ENCODE assay signal across 8 cellular contexts in genomic region chr5:140565780-140566095, GRCh38. TPM values are rescaled to one million over a fixed set of nuclear protein-coding genes. Genes with fewer than 3 reads are reported as not detected.
DNase-seq lines count a peak whose midpoint lies in the region; ATAC-seq and TF ChIP-seq lines count a peak whose summit lies in the region.

No MANE protein-coding gene starts in this region.

- no peak overlapping the region for H2BK5ac ChIP-seq in IMR-90 (ENCODE audit: low read depth, low read length, poor library complexity, severe bottlenecking)

- H2BK20ac ChIP-seq in IMR-90 (ENCODE audit: low read depth, low read length) = no peak overlapping the region

- no peak overlapping the region for H2BK120ac ChIP-seq in IMR-90 (ENCODE audit: low read depth, low read length)

- peak overlapping the region; percentile 82 for H3K4me2 ChIP-seq in IMR-90 (ENCODE audit: low read depth, low read length)

- TF ChIP-seq RAD21 in IMR-90 (IDR thresholded peaks at IDR 0.05; ENCODE audit: low read length) = no peak

- intact Hi-C loops in IMR-90 (cut with micrococcal nuclease) = no loop called here
- intact Hi-C loops in breast epithelium (cut with DNase I; ENCODE audit: low total_unique reads) = no loop called here

- CTCF ChIA-PET in IMR-90 (lab: Yijun Ruan, JAX) = interaction anchor here (0.5 kb wide), 1 partner anchor 193 kb away, joined by 3 read pairs; no protein-coding TSS in a partner anchor

- peaks cover 27 to 54% of the 10 kb centered on the region in 2 experiments for H3K79me1 ChIP-seq in IMR-90 (ENCODE audit: low read depth in 1 of 2, low read length in 2 of 2)

- H3K4me1 ChIP-seq in IMR-90 (ENCODE audit: control insufficient read depth, insufficient read depth, low read length) (peaks cover 8% of the 10 kb centered on the region), breast epithelium (peaks cover 13 to 22% of the 10 kb centered on the region in 2 donors), muscle layer of colon (ENCODE audit: insufficient read depth, low read length) (peaks cover 45% of the 10 kb centered on the region)

- no peak overlapping the region for H3K18ac ChIP-seq in IMR-90 (ENCODE audit: low read depth, low read length)

- 0 out of 2 replicates have a peak overlapping the region, but pooled peaks have one; percentile 89 for H3K9ac ChIP-seq in IMR-90 (ENCODE audit: low read depth, low read length)
- H3K9ac ChIP-seq in muscle layer of colon (ENCODE audit: low read length) = no peak overlapping the region

- H3K27me3 ChIP-seq in IMR-90 (ENCODE audit: control insufficient read depth, insufficient read depth, low read length) (no peaks in the 10 kb centered on the region), breast epithelium (no peaks in the 10 kb centered on the region), muscle layer of colon (ENCODE audit: control insufficient read depth in 1 of 2, insufficient read depth in 2 of 2, low read length in 2 of 2) (no peaks in the 10 kb centered on the region)

- H3K9me3 ChIP-seq in IMR-90 (ENCODE audit: control insufficient read depth, insufficient read depth, low read length) (no peaks in the 10 kb centered on the region), breast epithelium (no peaks in the 10 kb centered on the region), muscle layer of colon (ENCODE audit: low read length) (no peaks in the 10 kb centered on the region)

- no peak overlapping the region for H3K56ac ChIP-seq in IMR-90 (ENCODE audit: extremely low read depth, insufficient read depth, low read length)

- H3K27ac ChIP-seq in IMR-90 (ENCODE audit: insufficient read depth, low read length) (no peak overlapping the region), breast epithelium (peak overlapping the region; percentile 94 to 95), muscle layer of colon (ENCODE audit: low read depth, low read length) (no peak overlapping the region)

- TF ChIP-seq CTCF in AG09309 (IDR thresholded peaks at IDR 0.05; ENCODE audit: control insufficient read depth, insufficient read depth, low read depth, low read length, missing control alignments) = no peak
- TF ChIP-seq CTCF in IMR-90 (conservative IDR thresholded peaks at IDR 0.05; ENCODE audit: low read depth, low read length) = no peak
- TF ChIP-seq CTCF in breast epithelium (IDR thresholded peaks at IDR 0.05) = no peak

- ATAC-seq in IMR-90 (ENCODE audit: low read depth) = no peak
- ATAC-seq in HG03521 (IDR thresholded peaks at IDR 0.05; ENCODE audit: unreplicated experiment) = no peak

- H4K91ac ChIP-seq in IMR-90 (ENCODE audit: insufficient read depth, low read depth, low read length) = no peak overlapping the region

- peak overlapping the region; percentile 91; the same call in 1 of the 2 replicates for H3K4ac ChIP-seq in IMR-90 (ENCODE audit: low read depth, low read length)

- peak overlapping the region; percentile 78 for H3K4me3 ChIP-seq in AG09309 (ENCODE audit: control insufficient read depth, low read depth, low read length)
- peak overlapping the region; percentile 82; the same call in 1 of the 2 replicates for H3K4me3 ChIP-seq in IMR-90 (ENCODE audit: insufficient read depth, low read depth, low read length)
- peak overlapping the region in 2 of 3 donors; percentile 70 to 75 for H3K4me3 ChIP-seq in breast epithelium
- H3K4me3 ChIP-seq in muscle layer of colon (ENCODE audit: low read depth in 1 of 2, low read length in 2 of 2) = peak overlapping the region; percentile 53 to 94

- BruUV-seq in IMR-90 (replicated peaks; lab: Mats Ljungman, UMichigan) = no TSS peak

- H3K14ac ChIP-seq in IMR-90 (replicated peaks; ENCODE audit: low read depth, low read length) = no peak overlapping the region

- TF ChIP-seq POLR2A in IMR-90 (IDR thresholded peaks at IDR 0.05; ENCODE audit: low read depth, low read length) (no peak), breast epithelium (IDR thresholded peaks at IDR 0.05) (no peak)

- H3K36me3 ChIP-seq in IMR-90 (ENCODE audit: control insufficient read depth, insufficient read depth, low read length) = peaks cover 31% of the 10 kb centered on the region
- H3K36me3 ChIP-seq in breast epithelium = no peaks in the 10 kb centered on the region
- H3K36me3 ChIP-seq in muscle layer of colon (ENCODE audit: insufficient read depth, low read length) = peaks cover 48% of the 10 kb centered on the region

- DNase-seq in AG09309 (ENCODE audit: low read depth) (no peak), IMR-90 (no peak), breast epithelium (ENCODE audit: low spot score in 2 of 2) (no peak), NCI-H526 (lab: John Stamatoyannopoulos, UW) (no peak)
- no peak for DNase-seq in stimulated activated CD8-positive, alpha-beta memory T cell treated with anti-CD3 and anti-CD28 coated beads, Interleukin-4, amount 100 ng/mL, for 48 hours
- DNase-seq in NK-92 treated with Interleukin-12 subunit alpha and Interleukin-12 subunit beta, amount 100 ng/mL, for 24 hours (lab: John Stamatoyannopoulos, UW) = no peak

- no peak overlapping the region; a peak in 1 of 4 replicates for H4K8ac ChIP-seq in IMR-90 (ENCODE audit: low read depth in 2 of 2, low read length in 2 of 2)

- in situ Hi-C loops in IMR-90 (cut with MboI; ENCODE audit: low sequenced_read_pairs) = no loop called here

- WGBS in IMR-90 (ENCODE audit: extremely low coverage in 2 of 2, insufficient read length in 1 of 2), 2 experiments = no CpG with 5 or more reads among the region's 4 CpGs

- H2AK5ac ChIP-seq in IMR-90 (ENCODE audit: low read depth, low read length) = peak overlapping the region; percentile 79; the same call in 1 of the 2 replicates

- H2AFZ ChIP-seq in IMR-90 (replicated peaks; ENCODE audit: low read length, poor library complexity) = no peak overlapping the region

- H3K9me1 ChIP-seq in IMR-90 (ENCODE audit: insufficient read depth, low read length) = peaks cover 17% of the 10 kb centered on the region

- H2AK9ac ChIP-seq in IMR-90 (replicated peaks; ENCODE audit: low read depth, low read length, poor library complexity) = peak overlapping the region; percentile 33

- no peak overlapping the region for H2BK15ac ChIP-seq in IMR-90 (ENCODE audit: low read depth, low read length)

- dilution Hi-C loops in IMR-90 (cut with HindIII; ENCODE audit: low sequenced_read_pairs, unreplicated experiment) = no loop called here

- POLR2A ChIA-PET in IMR-90 (lab: Charles Lee; ENCODE audit: unreplicated experiment) = interaction anchor here (1.3 kb wide), 1 partner anchor 8 kb away, joined by 3 read pairs; the partner anchor contains the start of gene SRA1

- H3K23ac ChIP-seq in IMR-90 (ENCODE audit: low read depth, low read length) = peak overlapping the region; percentile 86; the same call in 1 of the 2 replicates

- no peak overlapping the region for H4K5ac ChIP-seq in IMR-90 (ENCODE audit: low read depth, low read length)

- H4K20me1 ChIP-seq in IMR-90 (ENCODE audit: insufficient read depth, low read length) = no peaks in the 10 kb centered on the region

TF ChIP-seq in IMR-90, 13 proteins besides CTCF, POLR2A, EP300 and RAD21:
- TF ChIP-seq CEBPB (IDR thresholded peaks at IDR 0.05; ENCODE audit: low read depth, low read length) = no peak
- no peak for TF ChIP-seq SMC3 (IDR thresholded peaks at IDR 0.05; ENCODE audit: low read depth, low read length)
- no peak for TF ChIP-seq MXI1 (IDR thresholded peaks at IDR 0.05; ENCODE audit: borderline replicate concordance, low read depth, low read length)
- no peak for TF ChIP-seq BHLHE40 (IDR thresholded peaks at IDR 0.05; ENCODE audit: low read depth, low read length)
- no peak for TF ChIP-seq MAZ (IDR thresholded peaks at IDR 0.05; ENCODE audit: borderline replicate concordance, low read depth, low read length)
- TF ChIP-seq RCOR1 (IDR thresholded peaks at IDR 0.05; ENCODE audit: insufficient replicate concordance, low read length) = no peak
- no peak for TF ChIP-seq RFX5 (IDR thresholded peaks at IDR 0.05; ENCODE audit: low read depth, low read length)
- no peak for TF ChIP-seq CHD1 (IDR thresholded peaks at IDR 0.05; ENCODE audit: low read depth, low read length)
- TF ChIP-seq NFE2L2 (IDR thresholded peaks at IDR 0.05; ENCODE audit: low read depth, low read length) = no peak
- TF ChIP-seq, protein P1, sequence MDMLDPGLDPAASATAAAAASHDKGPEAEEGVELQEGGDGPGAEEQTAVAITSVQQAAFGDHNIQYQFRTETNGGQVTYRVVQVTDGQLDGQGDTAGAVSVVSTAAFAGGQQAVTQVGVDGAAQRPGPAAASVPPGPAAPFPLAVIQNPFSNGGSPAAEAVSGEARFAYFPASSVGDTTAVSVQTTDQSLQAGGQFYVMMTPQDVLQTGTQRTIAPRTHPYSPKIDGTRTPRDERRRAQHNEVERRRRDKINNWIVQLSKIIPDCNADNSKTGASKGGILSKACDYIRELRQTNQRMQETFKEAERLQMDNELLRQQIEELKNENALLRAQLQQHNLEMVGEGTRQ (IDR thresholded peaks at IDR 0.05; ENCODE audit: low read depth, low read length) = no peak
- no peak for TF ChIP-seq FOS (IDR thresholded peaks at IDR 0.05; ENCODE audit: low read depth, low read length)

RNA-seq across cellular contexts. Expression of gene SLC35A4, which starts 1.1 kb away (rescaled TPM):
- total RNA-seq in IMR-90 (2012; rRNA removed) (17.2 and 19.2 TPM in 2 replicates), breast epithelium (10 to 100 TPM; 20.3 to 30.4 (median 27.0) TPM)
- polyA plus RNA-seq in IMR-90 (2012; rRNA removed) = 66.4 and 69.7 TPM in 2 replicates
- 47.0 and 70.6 TPM in 2 replicates for polyA plus RNA-seq in IMR-90 (2012; cell fraction: cytosol; rRNA removed)
- polyA plus RNA-seq in IMR-90 (2012; cell fraction: nucleus; rRNA removed; ENCODE audit: low replicate concordance) = 35.4 and 42.1 TPM in 2 replicates

RNA-seq across cellular contexts. Expression of gene APBB3, which starts 1.3 kb away (rescaled TPM):
- total RNA-seq in IMR-90 (2012; rRNA removed) (6.6 and 8.1 TPM in 2 replicates), breast epithelium (10 to 100 TPM; 22.2 to 39.8 (median 35.7) TPM)
- polyA plus RNA-seq in IMR-90 (2012; rRNA removed) = 21.4 and 23.8 TPM in 2 replicates
- polyA plus RNA-seq in IMR-90 (2012; cell fraction: cytosol; rRNA removed) = 13.8 and 13.9 TPM in 2 replicates
- polyA plus RNA-seq in IMR-90 (2012; cell fraction: nucleus; rRNA removed; ENCODE audit: low replicate concordance) = 215 and 346 TPM in 2 replicates

RNA-seq across cellular contexts. Expression of gene SRA1, which starts 8.5 kb away (rescaled TPM):
- total RNA-seq in IMR-90 (2012; rRNA removed) (52.9 and 53.9 TPM in 2 replicates), breast epithelium (10 to 100 TPM; 13.6 to 28.4 (median 24.9) TPM)
- 54.8 TPM in 2 replicates for polyA plus RNA-seq in IMR-90 (2012; rRNA removed)
- polyA plus RNA-seq in IMR-90 (2012; cell fraction: cytosol; rRNA removed) = 33.8 and 41.7 TPM in 2 replicates
- polyA plus RNA-seq in IMR-90 (2012; cell fraction: nucleus; rRNA removed; ENCODE audit: low replicate concordance) = 59.4 and 90.9 TPM in 2 replicates

RNA-seq across cellular contexts. Expression of gene EIF4EBP3, which starts 18.3 kb away (rescaled TPM):
- total RNA-seq in IMR-90 (2012; rRNA removed) = 0.28 and 0.36 TPM in 2 replicates
- polyA plus RNA-seq in IMR-90 (2012; rRNA removed) = 1.7 and 2.1 TPM in 2 replicates
- 0.38 and 1.7 TPM in 2 replicates for polyA plus RNA-seq in IMR-90 (2012; cell fraction: cytosol; rRNA removed)
- polyA plus RNA-seq in IMR-90 (2012; cell fraction: nucleus; rRNA removed; ENCODE audit: low replicate concordance) = 1.2 and 3.6 TPM in 2 replicates
- 10 to 100 TPM; 18.0 to 38.1 (median 24.9) TPM for total RNA-seq in breast epithelium

Comparison
In these comparisons a context has a peak if more than half of its experiments do, and no peak if none do; other contexts are left out.
1. H3K27ac ChIP-seq: peak in breast epithelium (2 of 2); none in IMR-90 (single experiment) and muscle layer of colon (single experiment).
2. Peak in every context shown above with its lines, with median percentiles within 50 percentile points of each other: H3K4me3 ChIP-seq.